ENCODE assay signal across 19 cellular contexts in the genomic region with DNA sequence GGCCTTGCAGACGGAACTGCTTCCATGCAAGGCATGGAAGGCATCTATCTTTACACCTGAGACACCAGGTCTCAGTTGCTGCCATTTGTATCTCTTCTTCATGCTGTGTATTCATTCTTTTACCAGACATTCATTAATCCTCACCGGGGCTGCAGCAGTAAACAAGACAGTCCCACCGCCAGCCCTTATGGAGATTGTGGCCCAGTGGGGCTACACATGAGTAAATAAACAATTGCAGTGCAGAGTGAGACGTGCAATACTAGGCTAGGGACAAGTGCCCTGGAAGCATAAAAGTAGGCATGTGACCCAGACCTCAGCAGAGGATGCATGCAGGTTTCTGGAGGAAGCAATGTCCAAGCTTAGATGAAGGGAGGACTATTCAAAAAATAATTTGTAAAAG.
"Had no signal": no experiment of that assay in that cellular context is flagged by ENCODE, and none has a peak within 500 bp of the region (broad histone marks: within the 10 kb centered on the region; RNA-seq: fewer than 3 reads in every experiment).

No MANE protein-coding gene starts in this region.

- H3K27ac Mint-ChIP-seq: immature natural killer cell had no signal

- H3K9me3 ChIP-seq: esophagus squamous epithelium, gastrocnemius medialis, heart left ventricle, left lung, lower lobe of right lung had no signal

- H3K4me3 Mint-ChIP-seq: immature natural killer cell had no signal

- H3K4me1 Mint-ChIP-seq: immature natural killer cell had no signal

- H3K27ac ChIP-seq: coronary artery, dorsolateral prefrontal cortex, esophagus squamous epithelium, gastrocnemius medialis, heart left ventricle, hepatocyte, left lung, lower lobe of right lung had no signal

- H3K36me3 ChIP-seq: esophagus squamous epithelium, gastrocnemius medialis, heart left ventricle, left lung, lower lobe of right lung had no signal

- H3K4me3 ChIP-seq: coronary artery, dorsolateral prefrontal cortex, esophagus squamous epithelium, gastrocnemius medialis, heart left ventricle, hepatocyte, left lung, lower lobe of right lung had no signal

- H3K27me3 ChIP-seq: esophagus squamous epithelium, gastrocnemius medialis, hepatocyte, left lung had no signal

- DNase-seq: dermis blood vessel endothelial cell; dorsolateral prefrontal cortex; effector CD4-positive, alpha-beta T cell; effector memory CD4-positive, alpha-beta T cell; esophagus squamous epithelium; foreskin fibroblast; foreskin melanocyte; gastrocnemius medialis; heart left ventricle; hypothalamus; immature natural killer cell; left cardiac atrium; left lung; left ventricle myocardium superior; lower lobe of right lung; mesendoderm; midbrain had no signal

- H3K4me1 ChIP-seq: esophagus squamous epithelium, gastrocnemius medialis, heart left ventricle, left lung, lower lobe of right lung had no signal

- H3K36me3 Mint-ChIP-seq: immature natural killer cell had no signal
